Comparison of ENCODE assay signal across 21 cellular contexts in genomic region chr7:882336-883028, GRCh38. TPM values are rescaled to one million over a fixed set of nuclear protein-coding genes. Genes with fewer than 3 reads are reported as not detected.
A peak's percentile ranks its signal among the peaks of the same experiment; 100 is the strongest.
DNase-seq lines count a peak whose midpoint lies in the region; ATAC-seq and TF ChIP-seq lines count a peak whose summit lies in the region.
"Had no signal": no experiment of that assay in that cellular context is flagged by ENCODE, and none has a peak within 500 bp of the region (broad histone marks: within the 10 kb centered on the region; RNA-seq: fewer than 3 reads in every experiment).

No MANE protein-coding gene starts in this region.

- CTCF ChIA-PET in CD4-positive, alpha-beta T cell (lab: Charles Lee) = no interaction called here

- no peak overlapping the region for H3K27ac Mint-ChIP-seq in CD4-positive, alpha-beta T cell

- H3K4me1 ChIP-seq in BLaER1 treated with 17β-estradiol and CSF1 and Interleukin-3, amounts not matched to agents 10 nM and 100 nM = peaks cover 61 to 87% (median 84%) of the 10 kb centered on the region in 10 experiments
- no peaks in the 10 kb centered on the region; the same call in 1 of the 2 replicates for H3K4me1 ChIP-seq in iPS-20b (ENCODE audit: insufficient read depth, low read length)
- peaks cover 69% of the 10 kb centered on the region for H3K4me1 ChIP-seq in psoas muscle

- H3K36me3 Mint-ChIP-seq in CD4-positive, alpha-beta T cell (ENCODE audit: low read depth) = peaks cover 21% of the 10 kb centered on the region

- ATAC-seq in psoas muscle (no peak), GM21717 (IDR thresholded peaks at IDR 0.05; ENCODE audit: unreplicated experiment) (no peak)
- ATAC-seq in CD4-positive, alpha-beta T cell (ENCODE audit: poor library complexity) = no peak

- POLR2A ChIA-PET in CD4-positive, alpha-beta T cell (lab: Charles Lee) = no interaction called here

- peaks cover 35% of the 10 kb centered on the region for H3K4me1 Mint-ChIP-seq in CD4-positive, alpha-beta T cell (ENCODE audit: low read depth)

- DNase-seq in psoas muscle (peak in 1 of 2 donors; percentile 44), NCI-H146 (lab: John Stamatoyannopoulos, UW) (no peak), NCI-H2227 treated with DMSO at 0.1 percent for 48 hours (lab: John Stamatoyannopoulos, UW) (no peak)
- DNase-seq in CD4-positive, alpha-beta T cell = no peak
- DNase-seq: activated CD4-positive, alpha-beta T cell treated with anti-CD3 and anti-CD28 coated beads, Interleukin-2, amount 50 U/mL, for 1 hour; activated CD8-positive, alpha-beta memory T cell treated with anti-CD3 and anti-CD28 coated beads, Interleukin-2, amount 50 U/mL, for 48 hours; activated effector memory CD4-positive, alpha-beta T cell treated with anti-CD3 and anti-CD28 coated beads, Interleukin-2, amount 50 U/mL, for 16 hours; CD4-positive, alpha-beta memory T cell; MM.1S; NCI-H1694; NCI-H446 treated with DMSO at 0.1 percent for 48 hours; NK-92 treated with Interleukin-12 subunit alpha and Interleukin-12 subunit beta, amount 100 ng/mL, for 24 hours; stimulated activated CD4-positive, alpha-beta T cell treated with anti-CD3 and anti-CD28 coated beads, Interleukin-4, amount 100 ng/mL, for 24 hours had no signal

- H4K20me1 ChIP-seq in BLaER1 treated with 17β-estradiol and CSF1 and Interleukin-3, amounts not matched to agents 10 nM and 100 nM = peaks cover 95 to 98% (median 96%) of the 10 kb centered on the region in 11 experiments

- intact Hi-C loops in psoas muscle (cut with DNase I) = no loop called here
- intact Hi-C loops in CD4-positive, alpha-beta T cell (cut with DNase I, micrococcal nuclease) = no loop called here

- H3K27me3 ChIP-seq in BLaER1 treated with 17β-estradiol and CSF1 and Interleukin-3, amounts not matched to agents 10 nM and 100 nM = no peaks in the 10 kb centered on the region
- H3K27me3 ChIP-seq in iPS-20b (ENCODE audit: insufficient read depth, low read length) (no peaks in the 10 kb centered on the region), psoas muscle (ENCODE audit: insufficient read depth in 3 of 3, low read length in 2 of 3) (no peaks in the 10 kb centered on the region)
- H3K27me3 ChIP-seq in CD4-positive, alpha-beta T cell (ENCODE audit: control insufficient read depth, insufficient read depth, low read length) = no peaks in the 10 kb centered on the region
- H3K27me3 ChIP-seq: dorsolateral prefrontal cortex, pancreas, vagina had no signal

- 86 to 89% (median 88%) methylated on average over 34 to 37 of the region's 37 CpGs for WGBS in psoas muscle, 3 donors

- TF ChIP-seq CTCF in VCaP (conservative IDR thresholded peaks at IDR 0.05) = no peak
- TF ChIP-seq CTCF in psoas muscle (IDR thresholded peaks at IDR 0.05) = no peak
- TF ChIP-seq CTCF in CD4-positive, alpha-beta T cell (IDR thresholded peaks at IDR 0.05) = no peak

- peak overlapping the region in 5 of 11 experiments; percentile 7 to 44 (median 32); a peak in 7 of 22 replicates for H3K9ac ChIP-seq in BLaER1 treated with 17β-estradiol and CSF1 and Interleukin-3, amounts not matched to agents 10 nM and 100 nM
- 0 out of 2 replicates have a peak overlapping the region, but pooled peaks have one; percentile 15 for H3K9ac ChIP-seq in iPS-20b (ENCODE audit: low read depth, low read length)

- no peaks in the 10 kb centered on the region for H3K9me3 Mint-ChIP-seq in CD4-positive, alpha-beta T cell
- H3K9me3 Mint-ChIP-seq: CD4-positive, alpha-beta memory T cell had no signal

- no peak overlapping the region for H3K4me3 Mint-ChIP-seq in CD4-positive, alpha-beta T cell

- H3K36me3 ChIP-seq in BLaER1 treated with 17β-estradiol and CSF1 and Interleukin-3, amounts not matched to agents 10 nM and 100 nM = peaks cover 47 to 85% (median 64%) of the 10 kb centered on the region in 11 experiments
- peaks cover 35% of the 10 kb centered on the region; the same call in 1 of the 2 replicates for H3K36me3 ChIP-seq in iPS-20b (ENCODE audit: insufficient read depth, low read depth, low read length)
- peaks cover 0 to 16% of the 10 kb centered on the region in 2 donors for H3K36me3 ChIP-seq in psoas muscle (ENCODE audit: insufficient read depth in 1 of 2, low read depth in 1 of 2)

- no peak overlapping the region for H3K4me3 ChIP-seq in BLaER1 treated with 17β-estradiol and CSF1 and Interleukin-3, amounts not matched to agents 10 nM and 100 nM
- no peak overlapping the region for H3K4me3 ChIP-seq in iPS-20b (ENCODE audit: low read length)
- H3K4me3 ChIP-seq in psoas muscle = no peak overlapping the region
- H3K4me3 ChIP-seq: pancreas, smooth muscle cell, vagina had no signal

- H3K4me2 ChIP-seq in BLaER1 treated with 17β-estradiol and CSF1 and Interleukin-3, amounts not matched to agents 10 nM and 100 nM = peak overlapping the region in 7 of 11 experiments; percentile 7 to 38 (median 18); a peak in 6 of 22 replicates
- H3K4me2 ChIP-seq: smooth muscle cell had no signal

- no peak overlapping the region for H3K27ac ChIP-seq in BLaER1 treated with 17β-estradiol and CSF1 and Interleukin-3, amounts not matched to agents 10 nM and 100 nM
- peak overlapping the region; percentile 88 for H3K27ac ChIP-seq in VCaP
- H3K27ac ChIP-seq in iPS-20b (ENCODE audit: low read length) = no peak overlapping the region
- peak overlapping the region; percentile 72 for H3K27ac ChIP-seq in psoas muscle
- H3K27ac ChIP-seq in CD4-positive, alpha-beta T cell (ENCODE audit: low read depth, low read length) = no peak overlapping the region
- H3K27ac ChIP-seq: vagina had no signal

- no peaks in the 10 kb centered on the region for H3K27me3 Mint-ChIP-seq in CD4-positive, alpha-beta T cell
- H3K27me3 Mint-ChIP-seq: CD4-positive, alpha-beta memory T cell had no signal

- H3K9me3 ChIP-seq in BLaER1 treated with 17β-estradiol and CSF1 and Interleukin-3, amounts not matched to agents 10 nM and 100 nM (replicated peaks in 1 of 11) = no peaks in the 10 kb centered on the region
- H3K9me3 ChIP-seq in iPS-20b (ENCODE audit: insufficient read depth, low read depth, low read length) (no peaks in the 10 kb centered on the region), psoas muscle (no peaks in the 10 kb centered on the region)
- no peaks in the 10 kb centered on the region for H3K9me3 ChIP-seq in CD4-positive, alpha-beta T cell (ENCODE audit: control insufficient read depth, low read length)
- H3K9me3 ChIP-seq: pancreas, vagina had no signal

RNA-seq across cellular contexts. Expression of gene GET4, which starts 6.1 kb away (rescaled TPM):
- total RNA-seq in psoas muscle = 10 to 100 TPM; 27.3 to 42.3 (median 29.1) TPM
- polyA plus RNA-seq in psoas muscle = 10 to 100 TPM; 36.8 to 51.1 (median 48.3) TPM
- total RNA-seq in CD4-positive, alpha-beta T cell = 10 to 100 TPM; 84.4 to 96.4 TPM

RNA-seq across cellular contexts. Expression of gene SUN1, which starts 50.2 kb away (rescaled TPM):
- 100 to 1,000 TPM; 125 to 144 (median 137) TPM for total RNA-seq in psoas muscle
- polyA plus RNA-seq in psoas muscle = 100 to 1,000 TPM in 1 of 3 donors, 10 to 100 TPM in 2; 52.5 to 159 (median 64.6) TPM
- total RNA-seq in CD4-positive, alpha-beta T cell = 100 to 1,000 TPM; 104 to 108 TPM

Comparison
In these comparisons a context has a peak if more than half of its experiments do, and no peak if none do; other contexts are left out.
1. H3K27ac ChIP-seq: peak in VCaP (single experiment) and psoas muscle (single experiment); none in BLaER1 treated with 17β-estradiol and CSF1 and Interleukin-3, amounts not matched to agents 10 nM and 100 nM (0 of 11), iPS-20b (single experiment) and CD4-positive, alpha-beta T cell (single experiment).